Comparison of ENCODE assay signal across 21 cellular contexts in genomic region chr2:151974997-151975396, GRCh38.
DNase-seq lines count a peak whose midpoint lies in the region; ATAC-seq, FAIRE-seq and TF ChIP-seq lines count a peak whose summit lies in the region.
"Had no signal": no experiment of that assay in that cellular context is flagged by ENCODE, and none has a peak within 500 bp of the region (broad histone marks: within the 10 kb centered on the region; RNA-seq: fewer than 3 reads in every experiment).

No MANE protein-coding gene starts in this region.

- H3K36me3 ChIP-seq in HEK293 (ENCODE audit: control insufficient read depth in 2 of 2, insufficient read depth in 1 of 2, low read length in 2 of 2): no peaks in the 10 kb centered on the region
- H3K36me3 ChIP-seq in CD4-positive, alpha-beta memory T cell (ENCODE audit: insufficient read depth, low read length): no peaks in the 10 kb centered on the region

- TF ChIP-seq POLR2A in H54 (IDR thresholded peaks at IDR 0.05; ENCODE audit: low read depth, low read length) (no peak), lower leg skin (IDR thresholded peaks at IDR 0.05) (no peak)

- TF ChIP-seq CTCF in HEK293 (tag by site-specific recombination; IDR thresholded peaks at IDR 0.05) (no peak), nephron progenitor cell (IDR thresholded peaks at IDR 0.05) (no peak), WTC11 (IDR thresholded peaks at IDR 0.05) (no peak), lower leg skin (IDR thresholded peaks at IDR 0.05) (no peak)

- no peak for ATAC-seq in WTC11
- ATAC-seq: CD8-positive, alpha-beta T cell; GM12878; HCT116 had no signal

- H3K27ac Mint-ChIP-seq in nephron progenitor cell (peak overlapping the region; percentile 89), WTC11 (no peak overlapping the region)
- no peak overlapping the region for H3K27ac Mint-ChIP-seq in CD4-positive, alpha-beta memory T cell
- H3K27ac Mint-ChIP-seq: CD8-positive, alpha-beta T cell; H9; HFFc6 had no signal

- FAIRE-seq in H54 (lab: Jason Lieb, UNC): no peak
- FAIRE-seq: GM12878, GM19239, H1 had no signal

- peaks cover 19% of the 10 kb centered on the region for H3K36me3 Mint-ChIP-seq in nephron progenitor cell (ENCODE audit: low read depth)
- no peaks in the 10 kb centered on the region for H3K36me3 Mint-ChIP-seq in WTC11
- no peaks in the 10 kb centered on the region for H3K36me3 Mint-ChIP-seq in CD4-positive, alpha-beta memory T cell
- H3K36me3 Mint-ChIP-seq: CD8-positive, alpha-beta T cell had no signal

- DNase-seq in G401 (ENCODE audit: low spot score) (peak; percentile 52), cerebellar cortex (ENCODE audit: low spot score) (peak; percentile 40), nephron progenitor cell (no peak), H54 (ENCODE audit: insufficient read length, low spot score) (no peak), WTC11 (ENCODE audit: low spot score) (no peak), lower leg skin (ENCODE audit: low spot score in 2 of 2) (no peak)
- DNase-seq in CD4-positive, alpha-beta memory T cell: no peak
- DNase-seq: C1 segment of cervical spinal cord; Caco-2; CD8-positive, alpha-beta T cell; DMS153; DND-41; GDM1; GM23248; H9; HFFc6 had no signal

- POLR2A ChIA-PET in HEK293 (lab: Yijun Ruan, JAX): no interaction called here
- POLR2A ChIA-PET in WTC11 (lab: Charles Lee): interaction anchor here (0.6 kb wide), 3 partner anchors 25 to 594 kb away, joined by 3 to 4 read pairs (median 4); no protein-coding TSS in a partner anchor
- POLR2A ChIA-PET in CD4-positive, alpha-beta memory T cell (lab: Charles Lee; ENCODE audit: partially characterized antibody): no interaction called here

- CTCF ChIA-PET in HEK293 (lab: Yijun Ruan, JAX): interaction anchor here (0.6 to 0.7 kb wide), 3 partner anchors 17 to 661 kb away, joined by 3 read pairs; no protein-coding TSS in a partner anchor
- CTCF ChIA-PET in WTC11 (lab: Charles Lee): interaction anchor here (0.6 to 1.8 kb wide), 6 partner anchors 9 to 405 kb away, joined by 3 to 17 read pairs (median 4); no protein-coding TSS in a partner anchor
- CTCF ChIA-PET in CD4-positive, alpha-beta memory T cell (lab: Charles Lee; ENCODE audit: partially characterized antibody): interaction anchor here (0.7 kb wide), 1 partner anchor 11 kb away, joined by 3 read pairs; no protein-coding TSS in a partner anchor

- H3K27me3 ChIP-seq in CD4-positive, alpha-beta memory T cell (ENCODE audit: insufficient read depth, low read length): no peaks in the 10 kb centered on the region

- WGBS in lower leg skin, 2 donors: 87 to 91% methylated on average over 4 of the region's 4 CpGs

- peaks cover 75% of the 10 kb centered on the region for H3K4me1 Mint-ChIP-seq in nephron progenitor cell
- peaks cover 40% of the 10 kb centered on the region for H3K4me1 Mint-ChIP-seq in WTC11
- H3K4me1 Mint-ChIP-seq in CD4-positive, alpha-beta memory T cell: peaks cover 0 to 6% (median 3%) of the 10 kb centered on the region in 4 donors

- no peak overlapping the region for H3K27ac ChIP-seq in HEK293 (ENCODE audit: extremely low read depth, low read depth, low read length)
- H3K27ac ChIP-seq in CD4-positive, alpha-beta memory T cell (ENCODE audit: low read depth, low read length): no peak overlapping the region
- H3K27ac ChIP-seq: GM23248 had no signal

- no peaks in the 10 kb centered on the region for H3K9me3 ChIP-seq in HEK293 (ENCODE audit: control insufficient read depth, insufficient read depth, low read depth, low read length)
- H3K9me3 ChIP-seq in CD4-positive, alpha-beta memory T cell (ENCODE audit: control insufficient read depth in 1 of 2, low read length in 2 of 2): no peaks in the 10 kb centered on the region
- H3K9me3 ChIP-seq: Caco-2 had no signal

- H3K4me3 Mint-ChIP-seq in nephron progenitor cell: no peak overlapping the region
- H3K4me3 Mint-ChIP-seq in WTC11: no peak overlapping the region
- no peak overlapping the region for H3K4me3 Mint-ChIP-seq in CD4-positive, alpha-beta memory T cell
- H3K4me3 Mint-ChIP-seq: CD8-positive, alpha-beta T cell; H9; HFFc6 had no signal

- intact Hi-C loops in lower leg skin (cut with DNase I; ENCODE audit: low total_unique reads): no loop called here
- intact Hi-C loops in CD4-positive, alpha-beta memory T cell (cut with micrococcal nuclease): no loop called here

- H3K4me1 ChIP-seq in HEK293 (ENCODE audit: control insufficient read depth, insufficient read depth, low read length): peaks cover 3% of the 10 kb centered on the region; the same call in 1 of the 2 replicates
- H3K4me1 ChIP-seq in CD4-positive, alpha-beta memory T cell (ENCODE audit: insufficient read depth, low read length): no peaks in the 10 kb centered on the region
- H3K4me1 ChIP-seq: Caco-2 had no signal

- no peak overlapping the region for H3K4me3 ChIP-seq in HEK293 (ENCODE audit: low read depth, low read length)
- H3K4me3 ChIP-seq in lower leg skin (ENCODE audit: low read depth, poor library complexity, severe bottlenecking): no peak overlapping the region
- H3K4me3 ChIP-seq in CD4-positive, alpha-beta memory T cell (ENCODE audit: low read length in 2 of 2): no peak overlapping the region
- H3K4me3 ChIP-seq: GM12878, GM23248 had no signal

- H3K9me3 Mint-ChIP-seq in nephron progenitor cell: peaks cover 16% of the 10 kb centered on the region
- H3K9me3 Mint-ChIP-seq in WTC11: no peaks in the 10 kb centered on the region
- peaks cover 0 to 4% (median 0%) of the 10 kb centered on the region in 8 donors for H3K9me3 Mint-ChIP-seq in CD4-positive, alpha-beta memory T cell
- H3K9me3 Mint-ChIP-seq: CD8-positive, alpha-beta T cell; H9; HFFc6 had no signal

- no peaks in the 10 kb centered on the region for H3K27me3 Mint-ChIP-seq in nephron progenitor cell (ENCODE audit: low read depth, poor library complexity)
- no peaks in the 10 kb centered on the region for H3K27me3 Mint-ChIP-seq in WTC11 (ENCODE audit: low read depth)
- peaks cover 12 to 13% of the 10 kb centered on the region in 2 donors for H3K27me3 Mint-ChIP-seq in CD4-positive, alpha-beta memory T cell

- in situ Hi-C loops in G401 (cut with HindIII; ENCODE audit: low sequenced_read_pairs): no loop called here

TF ChIP-seq in HEK293, 187 proteins besides CTCF, POLR2A, EP300 and RAD21:
- TF ChIP-seq TRIM28 (IDR thresholded peaks at IDR 0.05; ENCODE audit: borderline replicate concordance, low read length) (peak; percentile 19; the same call in 1 of the 2 replicates), ZFHX2 (tag by site-specific recombination; conservative IDR thresholded peaks at IDR 0.05) (no peak)
TF ChIP-seq in HEK293: peak in this region for 1.

TF ChIP-seq in WTC11, 78 proteins besides CTCF, POLR2A, EP300 and RAD21:
- TF ChIP-seq ZNF317 (CRISPR knock-in tag; IDR thresholded peaks at IDR 0.05; ENCODE audit: borderline replicate concordance, low read depth) (no peak), RELA (CRISPR knock-in tag; IDR thresholded peaks at IDR 0.05; ENCODE audit: borderline replicate concordance) (no peak), EMX1 (CRISPR knock-in tag; IDR thresholded peaks at IDR 0.05) (no peak), PREB (CRISPR knock-in tag; IDR thresholded peaks at IDR 0.05; ENCODE audit: borderline replicate concordance) (no peak), IRF2 (CRISPR knock-in tag; IDR thresholded peaks at IDR 0.05; ENCODE audit: borderline replicate concordance, low read depth) (no peak), IRF1 (CRISPR knock-in tag; IDR thresholded peaks at IDR 0.05) (no peak), HMGA2 (CRISPR knock-in tag; IDR thresholded peaks at IDR 0.05) (no peak), ATF6 (CRISPR knock-in tag; IDR thresholded peaks at IDR 0.05) (no peak), GRHL2 (CRISPR knock-in tag; IDR thresholded peaks at IDR 0.05; ENCODE audit: insufficient replicate concordance, severe bottlenecking) (no peak), NFATC4 (CRISPR knock-in tag; IDR thresholded peaks at IDR 0.05) (no peak), ZMAT4 (CRISPR knock-in tag; IDR thresholded peaks at IDR 0.05) (no peak)
TF ChIP-seq in WTC11: peak in this region for 0.

Comparison
In these comparisons a context has a peak if more than half of its experiments do, and no peak if none do; other contexts are left out.
1. DNase-seq: peak in G401 (single experiment) and cerebellar cortex (single experiment); none in nephron progenitor cell (single experiment), H54 (single experiment), WTC11 (single experiment), lower leg skin (0 of 2) and CD4-positive, alpha-beta memory T cell (0 of 5).